Comparison of ENCODE assay signal across 23 cellular contexts in the genomic region with DNA sequence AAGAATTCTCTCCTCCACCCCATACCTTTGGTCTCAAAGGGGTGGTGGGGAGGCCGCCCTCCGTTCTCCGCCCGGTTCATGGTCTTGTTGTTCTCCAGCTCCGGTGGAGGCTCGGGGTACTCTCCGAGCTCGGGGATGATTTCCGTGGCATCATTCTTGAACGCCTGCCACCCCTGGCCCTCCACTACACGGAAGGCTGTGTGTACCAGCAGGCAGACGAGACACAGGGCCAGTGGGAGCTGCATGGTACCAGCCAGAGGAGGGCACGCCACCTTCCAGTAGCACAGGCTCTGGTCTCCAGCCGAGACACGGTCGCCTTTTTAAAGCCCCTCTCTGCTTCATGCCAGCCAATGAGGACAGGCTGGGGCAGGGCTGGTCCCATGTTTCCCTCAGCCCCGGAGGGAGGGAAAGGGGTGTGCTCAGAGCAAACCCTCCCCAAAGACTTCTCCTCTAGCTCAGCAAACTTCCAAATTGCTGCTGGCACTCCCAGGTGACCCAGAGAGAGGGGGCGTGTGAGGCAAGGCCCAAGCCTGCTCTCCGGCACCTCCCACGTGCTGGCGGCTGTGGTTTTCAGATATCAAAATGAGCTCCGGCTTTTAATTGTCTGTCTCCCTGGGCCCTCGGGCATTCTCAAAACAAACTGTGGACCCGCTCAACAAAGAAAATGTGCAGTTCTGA. TPM values are rescaled to one million over a fixed set of nuclear protein-coding genes. Genes with fewer than 3 reads are reported as not detected.
DNase-seq lines count a peak whose midpoint lies in the region; ATAC-seq, FAIRE-seq and TF ChIP-seq lines count a peak whose summit lies in the region.
"Had no signal": no experiment of that assay in that cellular context is flagged by ENCODE, and none has a peak within 500 bp of the region (broad histone marks: within the 10 kb centered on the region; RNA-seq: fewer than 3 reads in every experiment).

SOST (minus strand) TSS at position 295 of the 678 bp plus-strand sequence; CDS start at position 245, 50 bp downstream.

- peaks cover 22% of the 10 kb centered on the region for H3K27me3 Mint-ChIP-seq in GM23338 (ENCODE audit: insufficient read depth, low read depth, poor library complexity)

- intact Hi-C loops in kidney (cut with DNase I) = loop anchor here (5.0 kb wide), 1 partner anchor 61 kb away; no protein-coding TSS in a partner anchor
- intact Hi-C loops in sigmoid colon (cut with DNase I) = no loop called here
- intact Hi-C loops in uterus (cut with DNase I; ENCODE audit: low total_unique reads) = loop anchor here (10.0 kb wide), 1 partner anchor 184 kb away; no protein-coding TSS in a partner anchor

- peak within 1 kb of the TSS; percentile 8; the same call in 1 of the 2 replicates for H3K4me2 ChIP-seq in GM23338
- H3K4me2 ChIP-seq: hepatocyte had no signal

- no peaks in the 10 kb centered on the region for H4K20me1 ChIP-seq in GM23338 (replicated peaks; ENCODE audit: insufficient read depth)

- no peak for ATAC-seq in GM23338
- ATAC-seq: foreskin keratinocyte had no signal

- H3K27ac Mint-ChIP-seq in GM23338 = peak within 1 kb of the TSS; percentile 91
- H3K27ac Mint-ChIP-seq: activated CD4-positive, alpha-beta T cell treated with anti-CD3 and anti-CD28 coated beads, Interleukin-2, amount 10 ng/mL, durations not matched to agents 24 days and 14 days; CD8-positive, alpha-beta memory T cell had no signal

- no peaks in the 10 kb centered on the region for H3K9me3 Mint-ChIP-seq in GM23338
- H3K9me3 Mint-ChIP-seq: activated CD4-positive, alpha-beta T cell treated with anti-CD3 and anti-CD28 coated beads, Interleukin-2, amount 10 ng/mL, durations not matched to agents 24 days and 14 days; CD8-positive, alpha-beta memory T cell; central memory CD8-positive, alpha-beta T cell had no signal

- TF ChIP-seq EP300 in sigmoid colon (IDR thresholded peaks at IDR 0.05) = no peak

- WGBS in sigmoid colon, 2 donors = 85 to 88% methylated on average over 24 of the region's 24 CpGs

- no peak within 1 kb of the TSS for H3K27ac ChIP-seq in GM23338 (ENCODE audit: low read depth)
- peak within 1 kb of the TSS; percentile 43 for H3K27ac ChIP-seq in RWPE1
- H3K27ac ChIP-seq in kidney (ENCODE audit: low read depth in 2 of 2, low read length in 2 of 2) = no peak within 1 kb of the TSS
- no peak within 1 kb of the TSS for H3K27ac ChIP-seq in sigmoid colon
- no peak within 1 kb of the TSS for H3K27ac ChIP-seq in uterus
- H3K27ac ChIP-seq: dorsolateral prefrontal cortex, foreskin keratinocyte, hepatocyte, ovary, vagina had no signal

- POLR2A ChIA-PET in RWPE1 (lab: Yijun Ruan, JAX; ENCODE audit: low non-redundant PET) = no interaction called here

- FAIRE-seq in kidney (lab: Jason Lieb, UNC) = no peak

- peak within 1 kb of the TSS; percentile 56; the same call in 1 of the 3 replicates for H3K4me3 Mint-ChIP-seq in GM23338
- H3K4me3 Mint-ChIP-seq: activated CD4-positive, alpha-beta T cell treated with anti-CD3 and anti-CD28 coated beads, Interleukin-2, amount 10 ng/mL, durations not matched to agents 24 days and 14 days; CD8-positive, alpha-beta memory T cell; central memory CD8-positive, alpha-beta T cell had no signal

- no peak within 1 kb of the TSS for H3K9ac ChIP-seq in kidney (ENCODE audit: low read length in 2 of 2)

- H3K9me3 ChIP-seq in kidney (ENCODE audit: control insufficient read depth in 1 of 2, low read length in 2 of 2) (no peaks in the 10 kb centered on the region), sigmoid colon (no peaks in the 10 kb centered on the region), uterus (no peaks in the 10 kb centered on the region)
- H3K9me3 ChIP-seq: ovary, vagina had no signal

- no peak for DNase-seq in GM23338 (ENCODE audit: low spot score)
- no peak for DNase-seq in RWPE1 (ENCODE audit: low spot score)
- peak; percentile 72 for DNase-seq in kidney
- DNase-seq in sigmoid colon = peak; percentile 47
- no peak for DNase-seq in uterus
- DNase-seq in T1000 (lab: John Stamatoyannopoulos, UW) = no peak
- no peak for DNase-seq in KBM-7
- DNase-seq: activated CD4-positive, alpha-beta T cell treated with anti-CD3 and anti-CD28 coated beads, Interleukin-2, amount 10 ng/mL, durations not matched to agents 24 days and 14 days; activated naive CD4-positive, alpha-beta T cell treated with anti-CD3 and anti-CD28 coated beads, Interleukin-2, amount 50 U/mL, for 16 hours; CD8-positive, alpha-beta memory T cell; erythroblast; foreskin keratinocyte; islet precursor cell; KG1; NCI-H1694; NCI-H2227 treated with DMSO at 0.1 percent for 48 hours; ovary; SHP77 had no signal

- H3K36me3 ChIP-seq in GM23338 (ENCODE audit: insufficient read depth) (no peaks in the 10 kb centered on the region), kidney (ENCODE audit: control insufficient read depth in 1 of 2, insufficient read depth in 2 of 2, low read length in 2 of 2) (no peaks in the 10 kb centered on the region), sigmoid colon (no peaks in the 10 kb centered on the region), uterus (no peaks in the 10 kb centered on the region)
- H3K36me3 ChIP-seq: ovary, vagina had no signal

- in situ Hi-C loops in KBM-7 (cut with MboI; ENCODE audit: low pct_unique_long_range_greater_than_20kb, low sequenced_read_pairs) = loop anchor here (10.0 kb wide), 1 partner anchor 64 kb away; no protein-coding TSS in a partner anchor

- CTCF ChIA-PET in RWPE1 (lab: Yijun Ruan, JAX) = interaction anchor here (1.7 to 7.6 kb wide), 2 partner anchors 11 to 63 kb away, joined by 6 to 181 read pairs; no protein-coding TSS in a partner anchor

- H3K9me2 ChIP-seq in GM23338 (ENCODE audit: insufficient read depth) = no peaks in the 10 kb centered on the region

- H3K27me3 ChIP-seq in GM23338 (ENCODE audit: insufficient read depth) (peaks cover 24% of the 10 kb centered on the region), sigmoid colon (peaks cover 10 to 37% (median 29%) of the 10 kb centered on the region in 3 donors), uterus (peaks cover 0 to 5% of the 10 kb centered on the region in 2 donors)
- H3K27me3 ChIP-seq: ovary, vagina had no signal

- peak within 1 kb of the TSS; percentile 76; the same call in 1 of the 2 replicates for H2AFZ ChIP-seq in GM23338
- H2AFZ ChIP-seq: hepatocyte had no signal

- no peak for TF ChIP-seq POLR2A in sigmoid colon (IDR thresholded peaks at IDR 0.05)
- TF ChIP-seq POLR2A in uterus (IDR thresholded peaks at IDR 0.05) = no peak

- H3K79me2 ChIP-seq in GM23338 (replicated peaks; ENCODE audit: insufficient read depth) = no peaks in the 10 kb centered on the region
- H3K79me2 ChIP-seq: hepatocyte had no signal

- TF ChIP-seq CTCF in GM23338 (conservative IDR thresholded peaks at IDR 0.05; ENCODE audit: low read depth in 2 of 2) = no peak
- TF ChIP-seq CTCF in RWPE1 (conservative IDR thresholded peaks at IDR 0.05; ENCODE audit: low read depth) = no peak
- no peak for TF ChIP-seq CTCF in kidney (IDR thresholded peaks at IDR 0.05; ENCODE audit: borderline replicate concordance, extremely low read depth, insufficient read depth)
- TF ChIP-seq CTCF in sigmoid colon (IDR thresholded peaks at IDR 0.05) = no peak
- TF ChIP-seq CTCF in uterus (IDR thresholded peaks at IDR 0.05) = no peak

- H3K4me1 Mint-ChIP-seq in GM23338 = peaks cover 46% of the 10 kb centered on the region
- H3K4me1 Mint-ChIP-seq: activated CD4-positive, alpha-beta T cell treated with anti-CD3 and anti-CD28 coated beads, Interleukin-2, amount 10 ng/mL, durations not matched to agents 24 days and 14 days had no signal

- H3K4me1 ChIP-seq in GM23338 (ENCODE audit: insufficient read depth) (peaks cover 25% of the 10 kb centered on the region), kidney (ENCODE audit: control insufficient read depth in 1 of 2, insufficient read depth in 1 of 2, low read depth in 1 of 2, low read length in 2 of 2) (peaks cover 3 to 8% of the 10 kb centered on the region in 2 donors), sigmoid colon (peaks cover 0 to 14% (median 12%) of the 10 kb centered on the region in 4 donors), uterus (no peaks in the 10 kb centered on the region)

- H3F3A ChIP-seq in GM23338 (replicated peaks; ENCODE audit: low read depth) = peaks cover 7% of the 10 kb centered on the region; the same call in 1 of the 2 replicates

- no peaks in the 10 kb centered on the region for H3K36me3 Mint-ChIP-seq in GM23338 (ENCODE audit: low read depth)
- H3K36me3 Mint-ChIP-seq: CD8-positive, alpha-beta memory T cell had no signal

- H3K4me3 ChIP-seq in GM23338 (no peak within 1 kb of the TSS), kidney (ENCODE audit: low read length in 2 of 2) (peak within 1 kb of the TSS in 1 of 2 donors; percentile 9), sigmoid colon (no peak within 1 kb of the TSS), uterus (no peak within 1 kb of the TSS)
- H3K4me3 ChIP-seq: dorsolateral prefrontal cortex, hepatocyte, ovary, vagina had no signal

TF ChIP-seq in GM23338, 12 proteins besides CTCF, POLR2A, EP300 and RAD21 (continues in another document):
- TF ChIP-seq JUNB (IDR thresholded peaks at IDR 0.05; ENCODE audit: unreplicated experiment) = no peak
- TF ChIP-seq POLR2AphosphoS5 (IDR thresholded peaks at IDR 0.05; ENCODE audit: low read depth) = no peak

RNA-seq across cellular contexts. Expression of gene SOST, which starts in this region (rescaled TPM):
- total RNA-seq in GM23338 (2014; rRNA removed; shearing (Covaris generic)) = 0.31 TPM in 1 of 2 replicates, not detected in the other
- polyA plus RNA-seq in GM23338 (2016; fragmentation: Nextera tagmentation; extraction: Ambion mirVana) (not detected in 2 replicates), kidney (ENCODE audit: insufficient read depth, low read depth, low replicate concordance) (15.1 TPM), sigmoid colon (not detected)
- total RNA-seq in kidney (0.09 TPM), sigmoid colon (not detected), uterus (not detected)
- total RNA-seq: activated CD4-positive, alpha-beta T cell treated with anti-CD3 and anti-CD28 coated beads, Interleukin-2, amount 10 ng/mL, durations not matched to agents 24 days and 14 days; CD8-positive, alpha-beta memory T cell; foreskin keratinocyte; hepatocyte; ovary; subcutaneous adipose tissue; vagina had no signal
- polyA plus RNA-seq: CD8-positive, alpha-beta memory T cell; hepatocyte had no signal

Comparison
In these comparisons a context has a peak if more than half of its experiments do, and no peak if none do; other contexts are left out.
1. RNA of gene SOST (polyA plus RNA-seq): 15.1 TPM in kidney (single experiment); not detected in GM23338 and not detected in sigmoid colon; every median in the first group is over 10 times any median in the second.
2. Peak in DNase-seq in sigmoid colon; RNA of the gene not detected or under 1 TPM.